ENCODE assay signal across 9 cellular contexts in the genomic region with DNA sequence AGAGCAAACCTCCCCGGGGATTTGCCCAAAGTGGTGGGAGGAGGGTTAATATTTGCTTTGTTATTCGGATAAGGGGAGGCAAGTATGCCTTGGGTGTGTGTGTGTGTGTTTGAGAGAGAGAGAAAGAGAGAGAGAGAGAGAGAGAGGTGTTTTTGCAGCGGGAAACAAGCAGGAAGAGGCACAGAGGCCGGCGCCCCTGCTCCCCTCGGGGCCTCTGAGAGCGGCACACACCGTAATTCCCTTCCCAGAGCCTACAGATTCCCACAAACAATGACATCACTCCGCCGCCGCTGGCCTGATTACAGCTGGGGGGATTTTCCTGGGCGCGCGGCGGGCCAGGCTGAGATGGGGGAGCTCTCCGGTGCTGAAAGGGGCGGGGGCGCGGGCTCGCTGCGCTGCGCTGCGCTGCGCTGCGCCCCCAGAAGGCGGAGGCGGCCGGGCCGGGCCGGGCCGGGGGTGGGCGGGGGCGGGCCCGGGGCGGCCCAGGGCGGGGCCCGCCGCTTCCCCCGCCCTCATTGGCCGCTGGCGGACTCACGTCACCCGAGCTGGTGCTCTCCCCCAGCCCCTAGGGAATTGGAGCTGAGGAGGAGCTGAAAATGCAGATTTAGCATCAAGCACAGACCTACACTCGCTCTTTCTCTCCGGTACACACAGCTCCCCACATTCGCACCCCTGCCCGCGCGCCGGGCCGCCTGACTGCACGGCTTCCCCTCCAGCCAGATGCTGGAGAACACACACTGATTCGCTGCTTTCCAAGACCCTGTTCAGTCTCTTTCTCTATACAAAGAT. TPM values are rescaled to one million over a fixed set of nuclear protein-coding genes. Genes with fewer than 3 reads are reported as not detected.
A peak's percentile ranks its signal among the peaks of the same experiment; 100 is the strongest.
DNase-seq lines count a peak whose midpoint lies in the region; ATAC-seq and TF ChIP-seq lines count a peak whose summit lies in the region.
"Had no signal": no experiment of that assay in that cellular context is flagged by ENCODE, and none has a peak within 500 bp of the region (broad histone marks: within the 10 kb centered on the region; RNA-seq: fewer than 3 reads in every experiment).

A gene with protein sequence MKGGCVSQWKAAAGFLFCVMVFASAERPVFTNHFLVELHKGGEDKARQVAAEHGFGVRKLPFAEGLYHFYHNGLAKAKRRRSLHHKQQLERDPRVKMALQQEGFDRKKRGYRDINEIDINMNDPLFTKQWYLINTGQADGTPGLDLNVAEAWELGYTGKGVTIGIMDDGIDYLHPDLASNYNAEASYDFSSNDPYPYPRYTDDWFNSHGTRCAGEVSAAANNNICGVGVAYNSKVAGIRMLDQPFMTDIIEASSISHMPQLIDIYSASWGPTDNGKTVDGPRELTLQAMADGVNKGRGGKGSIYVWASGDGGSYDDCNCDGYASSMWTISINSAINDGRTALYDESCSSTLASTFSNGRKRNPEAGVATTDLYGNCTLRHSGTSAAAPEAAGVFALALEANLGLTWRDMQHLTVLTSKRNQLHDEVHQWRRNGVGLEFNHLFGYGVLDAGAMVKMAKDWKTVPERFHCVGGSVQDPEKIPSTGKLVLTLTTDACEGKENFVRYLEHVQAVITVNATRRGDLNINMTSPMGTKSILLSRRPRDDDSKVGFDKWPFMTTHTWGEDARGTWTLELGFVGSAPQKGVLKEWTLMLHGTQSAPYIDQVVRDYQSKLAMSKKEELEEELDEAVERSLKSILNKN (plus strand): TSS at position 631 of the 789 bp plus-strand sequence. CDS start 266 bp downstream, outside the sequence.

- CTCF ChIA-PET in SK-N-SH (lab: Yijun Ruan, JAX): no interaction called here

- peak; percentile 62 for DNase-seq in Jurkat, Clone E6-1 (ENCODE audit: low read depth, low spot score)
- DNase-seq in SK-N-SH (peak; percentile 90), germinal center (ENCODE audit: low spot score) (peak; percentile 6), omental fat pad (ENCODE audit: low spot score) (no peak), 8988T (no peak)
- no peak for DNase-seq in stimulated activated naive CD4-positive, alpha-beta T cell treated with Interleukin-2 at 50 U/mL for 16 hours (lab: John Stamatoyannopoulos, UW)
- DNase-seq in activated CD4-positive, CD25-positive, alpha-beta regulatory T cell (lab: John Stamatoyannopoulos, UW): no peak

- under 1% methylated on average over 25 of the region's 53 CpGs for WGBS in SK-N-SH (ENCODE audit: low lambda C conversion rate)

- H3K27ac ChIP-seq in 22Rv1 (no peak within 1 kb of the TSS), SK-N-SH (ENCODE audit: low read depth in 2 of 2, low read length in 1 of 2) (no peak within 1 kb of the TSS)
- H3K27ac ChIP-seq: BLaER1 treated with 17β-estradiol and CSF1 and Interleukin-3, amounts not matched to agents 10 nM and 100 nM had no signal

- no peak within 1 kb of the TSS for H3K9ac ChIP-seq in SK-N-SH
- H3K9ac ChIP-seq: BLaER1 treated with 17β-estradiol and CSF1 and Interleukin-3, amounts not matched to agents 10 nM and 100 nM had no signal

- POLR2A ChIA-PET in SK-N-SH (lab: Yijun Ruan, JAX): no interaction called here

- H4K20me1 ChIP-seq in SK-N-SH (ENCODE audit: insufficient read depth): no peaks in the 10 kb centered on the region
- H4K20me1 ChIP-seq: BLaER1 treated with 17β-estradiol and CSF1 and Interleukin-3, amounts not matched to agents 10 nM and 100 nM had no signal

- no peaks in the 10 kb centered on the region for H3K9me3 ChIP-seq in SK-N-SH

- peak within 1 kb of the TSS; percentile 22 for H3K4me3 ChIP-seq in Jurkat, Clone E6-1 (ENCODE audit: low read length)
- H3K4me3 ChIP-seq in SK-N-SH (ENCODE audit: low read depth in 2 of 2, low read length in 1 of 2): peak within 1 kb of the TSS in 1 of 2 experiments; percentile 47; a peak in 2 of 4 replicates
- H3K4me3 ChIP-seq: BLaER1 treated with 17β-estradiol and CSF1 and Interleukin-3, amounts not matched to agents 10 nM and 100 nM had no signal

- no peaks in the 10 kb centered on the region for H3F3A ChIP-seq in SK-N-SH (replicated peaks; ENCODE audit: insufficient read depth)

- peaks cover 0 to 14% of the 10 kb centered on the region in 2 experiments; a peak in 1 of 4 replicates for H3K4me1 ChIP-seq in SK-N-SH (ENCODE audit: control insufficient read depth in 1 of 2, insufficient read depth in 2 of 2, low read depth in 1 of 2, low read length in 1 of 2)
- H3K4me1 ChIP-seq: BLaER1 treated with 17β-estradiol and CSF1 and Interleukin-3, amounts not matched to agents 10 nM and 100 nM had no signal

- no peak for TF ChIP-seq EP300 in SK-N-SH (IDR thresholded peaks at IDR 0.05; ENCODE audit: borderline replicate concordance in 1 of 2, low read depth in 1 of 2, low read length in 1 of 2)

- H3K9me2 ChIP-seq in SK-N-SH: no peaks in the 10 kb centered on the region

- peak within 1 kb of the TSS; percentile 57; the same call in 1 of the 2 replicates for H3K4me2 ChIP-seq in SK-N-SH
- H3K4me2 ChIP-seq: BLaER1 treated with 17β-estradiol and CSF1 and Interleukin-3, amounts not matched to agents 10 nM and 100 nM had no signal

- no peaks in the 10 kb centered on the region for H3K36me3 ChIP-seq in SK-N-SH (replicated peaks in 1 of 2; ENCODE audit: control insufficient read depth in 1 of 2, insufficient read depth in 2 of 2, low read length in 1 of 2)
- H3K36me3 ChIP-seq: BLaER1 treated with 17β-estradiol and CSF1 and Interleukin-3, amounts not matched to agents 10 nM and 100 nM had no signal

- H3K27me3 ChIP-seq in SK-N-SH (ENCODE audit: insufficient read depth): no peaks in the 10 kb centered on the region; the same call in 1 of the 2 replicates

- H3K79me2 ChIP-seq in SK-N-SH (ENCODE audit: insufficient read depth): no peaks in the 10 kb centered on the region

- peak; percentile 88 for ATAC-seq in omental fat pad (ENCODE audit: low FRiP score)

- TF ChIP-seq RAD21 in SK-N-SH (IDR thresholded peaks at IDR 0.05; ENCODE audit: low read length): no peak

- TF ChIP-seq CTCF in 22Rv1 (IDR thresholded peaks at IDR 0.05): peak; percentile 22; the same call in 1 of the 2 replicates
- no peak for TF ChIP-seq CTCF in SK-N-SH (IDR thresholded peaks at IDR 0.05)
- no peak for TF ChIP-seq CTCF in omental fat pad (IDR thresholded peaks at IDR 0.05)

- H2AFZ ChIP-seq in SK-N-SH (ENCODE audit: low read depth): no peak within 1 kb of the TSS

TF ChIP-seq in SK-N-SH, 30 proteins besides CTCF, POLR2A, EP300 and RAD21:
- TF ChIP-seq, protein P1, sequence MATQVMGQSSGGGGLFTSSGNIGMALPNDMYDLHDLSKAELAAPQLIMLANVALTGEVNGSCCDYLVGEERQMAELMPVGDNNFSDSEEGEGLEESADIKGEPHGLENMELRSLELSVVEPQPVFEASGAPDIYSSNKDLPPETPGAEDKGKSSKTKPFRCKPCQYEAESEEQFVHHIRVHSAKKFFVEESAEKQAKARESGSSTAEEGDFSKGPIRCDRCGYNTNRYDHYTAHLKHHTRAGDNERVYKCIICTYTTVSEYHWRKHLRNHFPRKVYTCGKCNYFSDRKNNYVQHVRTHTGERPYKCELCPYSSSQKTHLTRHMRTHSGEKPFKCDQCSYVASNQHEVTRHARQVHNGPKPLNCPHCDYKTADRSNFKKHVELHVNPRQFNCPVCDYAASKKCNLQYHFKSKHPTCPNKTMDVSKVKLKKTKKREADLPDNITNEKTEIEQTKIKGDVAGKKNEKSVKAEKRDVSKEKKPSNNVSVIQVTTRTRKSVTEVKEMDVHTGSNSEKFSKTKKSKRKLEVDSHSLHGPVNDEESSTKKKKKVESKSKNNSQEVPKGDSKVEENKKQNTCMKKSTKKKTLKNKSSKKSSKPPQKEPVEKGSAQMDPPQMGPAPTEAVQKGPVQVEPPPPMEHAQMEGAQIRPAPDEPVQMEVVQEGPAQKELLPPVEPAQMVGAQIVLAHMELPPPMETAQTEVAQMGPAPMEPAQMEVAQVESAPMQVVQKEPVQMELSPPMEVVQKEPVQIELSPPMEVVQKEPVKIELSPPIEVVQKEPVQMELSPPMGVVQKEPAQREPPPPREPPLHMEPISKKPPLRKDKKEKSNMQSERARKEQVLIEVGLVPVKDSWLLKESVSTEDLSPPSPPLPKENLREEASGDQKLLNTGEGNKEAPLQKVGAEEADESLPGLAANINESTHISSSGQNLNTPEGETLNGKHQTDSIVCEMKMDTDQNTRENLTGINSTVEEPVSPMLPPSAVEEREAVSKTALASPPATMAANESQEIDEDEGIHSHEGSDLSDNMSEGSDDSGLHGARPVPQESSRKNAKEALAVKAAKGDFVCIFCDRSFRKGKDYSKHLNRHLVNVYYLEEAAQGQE (IDR thresholded peaks at IDR 0.05; ENCODE audit: low read depth, low read length): peak; percentile 92
- TF ChIP-seq RFX5 (IDR thresholded peaks at IDR 0.05; ENCODE audit: low read length) (no peak), GATA2 (CRISPR knock-in tag; IDR thresholded peaks at IDR 0.05) (no peak)

RNA-seq across cellular contexts. Expression of the gene that starts here (rescaled TPM):
- polyA plus RNA-seq in Jurkat, Clone E6-1 (2012; ENCODE audit: insufficient read depth, insufficient read length): not detected
- not detected in 2 replicates for polyA plus RNA-seq in SK-N-SH (2012; rRNA removed)
- polyA plus RNA-seq in SK-N-SH (2012; cell fraction: cytosol; rRNA removed): not detected in 2 replicates
- not detected in 2 replicates for polyA plus RNA-seq in SK-N-SH (2012; cell fraction: nucleus; rRNA removed)
- under 1 TPM in 1 of 4 donors, not detected in 3; 0.63 TPM for total RNA-seq in omental fat pad

Comparison
In these comparisons a context has a peak if more than half of its experiments do, and no peak if none do; other contexts are left out.
1. Peak in DNase-seq and H3K4me2 ChIP-seq in SK-N-SH; RNA of the gene not detected or under 1 TPM.
2. Peak in ATAC-seq in omental fat pad; RNA of the gene not detected or under 1 TPM.
3. DNase-seq: peak in Jurkat, Clone E6-1 (single experiment) and germinal center (single experiment); none in omental fat pad (single experiment), 8988T (single experiment), stimulated activated naive CD4-positive, alpha-beta T cell treated with Interleukin-2 at 50 U/mL for 16 hours (single experiment) and activated CD4-positive, CD25-positive, alpha-beta regulatory T cell (0 of 4).